In the genomic region with DNA sequence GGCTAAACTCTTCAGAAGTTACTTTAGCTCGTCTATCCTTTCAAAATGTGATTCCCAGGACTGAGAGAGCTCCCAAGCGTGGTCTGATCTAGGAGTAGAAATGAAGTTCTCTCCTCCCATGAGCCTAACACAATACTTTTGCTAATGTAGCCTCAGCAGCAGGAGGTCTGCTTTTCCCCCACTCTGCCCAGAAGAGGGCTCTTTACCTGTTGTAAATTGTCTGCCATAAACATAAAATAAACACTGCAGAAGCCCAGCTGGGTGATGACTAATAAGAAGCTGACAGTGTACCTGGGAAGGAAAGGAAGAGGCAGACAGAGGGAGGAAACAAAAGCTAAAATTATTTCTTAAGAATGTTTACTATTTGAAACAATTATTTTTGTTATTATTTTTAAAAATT, we compare ENCODE assay signal across 10 cellular contexts. TPM values are rescaled to one million over a fixed set of nuclear protein-coding genes. Genes with fewer than 3 reads are reported as not detected.
DNase-seq lines count a peak whose midpoint lies in the region; ATAC-seq and TF ChIP-seq lines count a peak whose summit lies in the region.
"Had no signal": no experiment of that assay in that cellular context is flagged by ENCODE, and none has a peak within 500 bp of the region (broad histone marks: within the 10 kb centered on the region; RNA-seq: fewer than 3 reads in every experiment).

No MANE protein-coding gene starts in this region.

- no peaks in the 10 kb centered on the region for H3K79me2 ChIP-seq in Loucy (ENCODE audit: insufficient read depth, low read length)

- intact Hi-C loops in Caco-2 (cut with micrococcal nuclease; ENCODE audit: unreplicated experiment), result loop anchor here (1.0 kb wide), 3 partner anchors 10 to 364 kb away; no protein-coding TSS in a partner anchor

- H3K27me3 ChIP-seq in Caco-2 (replicated peaks; ENCODE audit: control insufficient read depth, insufficient read depth, low read length) (no peaks in the 10 kb centered on the region), Loucy (ENCODE audit: insufficient read depth, low read length, poor library complexity, severe bottlenecking) (no peaks in the 10 kb centered on the region), endodermal cell (ENCODE audit: control insufficient read depth, insufficient read depth, low read length, poor library complexity, severe bottlenecking) (no peaks in the 10 kb centered on the region), upper lobe of left lung (no peaks in the 10 kb centered on the region)

- ATAC-seq in GM18502 (IDR thresholded peaks at IDR 0.05; ENCODE audit: poor library complexity, unreplicated experiment) (peak; percentile 59), upper lobe of left lung (ENCODE audit: low FRiP score in 2 of 2) (no peak)

- CTCF ChIA-PET in Caco-2 (lab: Charles Lee), result interaction anchor here (0.6 to 1.5 kb wide), 4 partner anchors 10 to 36 kb away, joined by 3 to 6 read pairs (median 6); a partner anchor contains a TSS

- H3K27ac ChIP-seq in endodermal cell (ENCODE audit: low read depth, low read length), result no peak overlapping the region
- no peak overlapping the region for H3K27ac ChIP-seq in upper lobe of left lung

- 40 to 42% methylated on average over 2 of the region's 2 CpGs for WGBS in endodermal cell (ENCODE audit: insufficient coverage in 1 of 2, insufficient read length in 1 of 2), 2 experiments
- 48 to 67% methylated on average over 2 of the region's 2 CpGs for WGBS in upper lobe of left lung, 2 donors

- H3K4me2 ChIP-seq in Loucy (ENCODE audit: low read depth, low read length, poor library complexity, severe bottlenecking), result no peak overlapping the region

- no peaks in the 10 kb centered on the region for H4K20me1 ChIP-seq in Loucy (ENCODE audit: insufficient read depth, low read length, poor library complexity, severe bottlenecking)

- H3K27me3 Mint-ChIP-seq in Caco-2 (ENCODE audit: insufficient read depth, unreplicated experiment) (no peaks in the 10 kb centered on the region), endodermal cell (ENCODE audit: insufficient read depth) (peaks cover under 1% of the 10 kb centered on the region)

- H3K9me3 ChIP-seq in Caco-2 (no peaks in the 10 kb centered on the region), Loucy (ENCODE audit: insufficient read depth, low read depth, low read length) (no peaks in the 10 kb centered on the region), endodermal cell (ENCODE audit: control insufficient read depth, low read length) (no peaks in the 10 kb centered on the region), upper lobe of left lung (no peaks in the 10 kb centered on the region)

- no peak overlapping the region for H3K27ac Mint-ChIP-seq in Caco-2 (ENCODE audit: unreplicated experiment)
- H3K27ac Mint-ChIP-seq in endodermal cell, result no peak overlapping the region
- H3K27ac Mint-ChIP-seq: immature natural killer cell had no signal

- H3K4me1 ChIP-seq in Caco-2, result peaks cover 6% of the 10 kb centered on the region
- no peaks in the 10 kb centered on the region for H3K4me1 ChIP-seq in Loucy (ENCODE audit: insufficient read depth, low read length, poor library complexity, severe bottlenecking)
- no peaks in the 10 kb centered on the region for H3K4me1 ChIP-seq in endodermal cell (ENCODE audit: control insufficient read depth, insufficient read depth, low read length)
- H3K4me1 ChIP-seq in upper lobe of left lung, result no peaks in the 10 kb centered on the region

- H3K4me3 ChIP-seq in Caco-2 (ENCODE audit: low read depth, low read length) (no peak overlapping the region), Loucy (ENCODE audit: low read length, poor library complexity, severe bottlenecking) (no peak overlapping the region), endodermal cell (ENCODE audit: low read length) (no peak overlapping the region), upper lobe of left lung (no peak overlapping the region)

- BruUV-seq in Caco-2 (replicated peaks; lab: Mats Ljungman, UMichigan), result no TSS peak

- POLR2A ChIA-PET in Caco-2 (lab: Charles Lee), result no interaction called here

- no peaks in the 10 kb centered on the region for H3K36me3 Mint-ChIP-seq in Caco-2 (ENCODE audit: insufficient read depth, unreplicated experiment)
- peaks cover 1% of the 10 kb centered on the region for H3K36me3 Mint-ChIP-seq in endodermal cell (ENCODE audit: low read depth)
- H3K36me3 Mint-ChIP-seq: immature natural killer cell had no signal

- H3F3A ChIP-seq in Loucy (ENCODE audit: low read depth), result no peaks in the 10 kb centered on the region

- H3K4me3 Mint-ChIP-seq in Caco-2 (ENCODE audit: unreplicated experiment) (no peak overlapping the region), endodermal cell (no peak overlapping the region)
- H3K4me3 Mint-ChIP-seq: central memory CD8-positive, alpha-beta T cell; immature natural killer cell had no signal

- H3K9me3 Mint-ChIP-seq in Caco-2 (ENCODE audit: unreplicated experiment) (peaks cover 8% of the 10 kb centered on the region), endodermal cell (peaks cover 2% of the 10 kb centered on the region)
- H3K9me3 Mint-ChIP-seq: central memory CD8-positive, alpha-beta T cell; immature natural killer cell had no signal

- H3K4me1 Mint-ChIP-seq in Caco-2 (ENCODE audit: low read depth, unreplicated experiment), result peaks cover 12% of the 10 kb centered on the region
- peaks cover 7% of the 10 kb centered on the region for H3K4me1 Mint-ChIP-seq in endodermal cell
- H3K4me1 Mint-ChIP-seq: central memory CD8-positive, alpha-beta T cell; immature natural killer cell had no signal

- TF ChIP-seq POLR2A in upper lobe of left lung (IDR thresholded peaks at IDR 0.05), result no peak

- no peak for TF ChIP-seq EP300 in upper lobe of left lung (IDR thresholded peaks at IDR 0.05)

- no peaks in the 10 kb centered on the region for H3K9me2 ChIP-seq in Loucy (replicated peaks; ENCODE audit: low read depth, low read length)

- TF ChIP-seq CTCF in Caco-2 (IDR thresholded peaks at IDR 0.05; ENCODE audit: insufficient read depth in 1 of 2, low read depth in 1 of 2, low read length in 1 of 2, severe bottlenecking in 1 of 2, unreplicated experiment in 1 of 2) (peak in 1 of 2 experiments; percentile 67), Loucy (conservative IDR thresholded peaks at IDR 0.05; ENCODE audit: low read length) (peak; percentile 58), endodermal cell (conservative IDR thresholded peaks at IDR 0.05) (peak; percentile 55), upper lobe of left lung (IDR thresholded peaks at IDR 0.05) (no peak)

- H3K36me3 ChIP-seq in Caco-2 (ENCODE audit: control insufficient read depth, insufficient read depth, low read length) (no peaks in the 10 kb centered on the region), Loucy (ENCODE audit: insufficient read depth, low read length) (no peaks in the 10 kb centered on the region), endodermal cell (ENCODE audit: control insufficient read depth, insufficient read depth, low read length) (no peaks in the 10 kb centered on the region), upper lobe of left lung (no peaks in the 10 kb centered on the region)

- no peak overlapping the region for H2AFZ ChIP-seq in Loucy (ENCODE audit: low read length)

- H3K9ac ChIP-seq in Loucy (ENCODE audit: low read depth, low read length, poor library complexity, severe bottlenecking) (no peak overlapping the region), endodermal cell (ENCODE audit: extremely low read depth, low read length, poor library complexity, severe bottlenecking) (no peak overlapping the region)

- DNase-seq in Caco-2 (peak; percentile 50 to 53), endodermal cell (peak; percentile 67), upper lobe of left lung (no peak), dermis blood vessel endothelial cell (no peak)
- DNase-seq in activated effector memory CD4-positive, alpha-beta T cell treated with Interleukin-2 at 50 U/mL for 16 hours, result no peak
- DNase-seq in activated CD4-positive, alpha-beta T cell treated with anti-CD3 and anti-CD28 coated beads, Interleukin-2, amount 50 U/mL, for 1 hour, result no peak
- DNase-seq: immature natural killer cell had no signal

RNA-seq across cellular contexts. Expression of a gene that starts 15.4 kb away (rescaled TPM):
- total RNA-seq in Caco-2 (2022) (not detected in 2 replicates), endodermal cell (not detected), upper lobe of left lung (not detected), dermis blood vessel endothelial cell (not detected in 2 replicates)
- polyA plus RNA-seq in endodermal cell (2013, experiment 1 of 2), result not detected
- not detected for polyA plus RNA-seq in endodermal cell (2013, experiment 2 of 2)
- polyA plus RNA-seq: immature natural killer cell had no signal

RNA-seq across cellular contexts. Expression of a gene that starts 35.2 kb away (rescaled TPM):
- 27.6 and 28.0 TPM in 2 replicates for total RNA-seq in Caco-2 (2022)
- total RNA-seq in endodermal cell, result 10 to 100 TPM; 40.7 to 55.2 TPM
- 28.5 TPM for polyA plus RNA-seq in endodermal cell (2013, experiment 1 of 2)
- polyA plus RNA-seq in endodermal cell (2013, experiment 2 of 2), result 25.3 TPM
- 100 to 1,000 TPM in 1 of 6 donors, 10 to 100 TPM in 5; 27.2 to 129 (median 59.0) TPM for total RNA-seq in upper lobe of left lung
- 15.5 and 18.0 TPM in 2 replicates for total RNA-seq in dermis blood vessel endothelial cell

RNA-seq across cellular contexts. Expression of a gene that starts 59.2 kb away (rescaled TPM):
- total RNA-seq in Caco-2 (2022) (not detected in 2 replicates), endodermal cell (1 to 10 TPM in 1 of 2 donors, not detected in 1; 1.4 TPM), upper lobe of left lung (not detected), dermis blood vessel endothelial cell (not detected in 2 replicates)
- polyA plus RNA-seq in endodermal cell (2013, experiment 1 of 2), result not detected
- not detected for polyA plus RNA-seq in endodermal cell (2013, experiment 2 of 2)
- polyA plus RNA-seq: immature natural killer cell had no signal

Comparison
In these comparisons a context has a peak if more than half of its experiments do, and no peak if none do; other contexts are left out.
1. DNase-seq: peak in Caco-2 (2 of 2) and endodermal cell (single experiment); none in upper lobe of left lung (0 of 2), activated effector memory CD4-positive, alpha-beta T cell treated with Interleukin-2 at 50 U/mL for 16 hours (single experiment), dermis blood vessel endothelial cell (single experiment) and activated CD4-positive, alpha-beta T cell treated with anti-CD3 and anti-CD28 coated beads, Interleukin-2, amount 50 U/mL, for 1 hour (single experiment).
2. CTCF ChIP-seq: peak in Loucy (single experiment) and endodermal cell (single experiment); none in upper lobe of left lung (0 of 6).